Comparison of ENCODE assay signal across 22 cellular contexts in genomic region chr3:99852851-99853250, GRCh38.
"Had no signal": no experiment of that assay in that cellular context is flagged by ENCODE, and none has a peak within 500 bp of the region (broad histone marks: within the 10 kb centered on the region; RNA-seq: fewer than 3 reads in every experiment).

No MANE protein-coding gene starts in this region.

- H3K36me3 ChIP-seq: neural progenitor cell had no signal

- H3K9ac ChIP-seq: neural progenitor cell had no signal

- H3K4me3 Mint-ChIP-seq: activated B cell treated with CpG ODN at 0.5 μM for 24 hours; activated CD4-positive, alpha-beta T cell treated with anti-CD3 and anti-CD28 coated beads for 36 hours; activated naive CD4-positive, alpha-beta T cell treated with anti-CD3 and anti-CD28 coated beads for 36 hours; activated naive CD8-positive, alpha-beta T cell treated with anti-CD3 and anti-CD28 coated beads, Interleukin-2, amount 10 ng/mL, durations not matched to agents 7 days and 5 days; activated T-cell treated with anti-CD3 and anti-CD28 coated beads, Interleukin-2, amount 50 U/mL, for 72 hours; immature natural killer cell; naive thymus-derived CD8-positive, alpha-beta T cell; neural progenitor cell had no signal

- H3K4me2 ChIP-seq: neural progenitor cell had no signal

- H3K4me1 ChIP-seq: foreskin keratinocyte, upper lobe of right lung had no signal

- DNase-seq: activated B cell treated with CpG ODN at 0.5 μM for 24 hours; activated CD4-positive, alpha-beta T cell treated with anti-CD3 and anti-CD28 coated beads for 36 hours; activated CD4-positive, alpha-beta T cell treated with anti-CD3 and anti-CD28 coated beads, Interleukin-2, amount 50 U/mL, for 4 hours; activated effector memory CD4-positive, alpha-beta T cell treated with Interleukin-2 at 50 U/mL for 16 hours; activated naive CD4-positive, alpha-beta T cell treated with anti-CD3 and anti-CD28 coated beads for 36 hours; activated naive CD8-positive, alpha-beta T cell treated with anti-CD3 and anti-CD28 coated beads, Interleukin-2, amount 10 ng/mL, durations not matched to agents 7 days and 5 days; activated T-cell treated with anti-CD3 and anti-CD28 coated beads, Interleukin-2, amount 50 U/mL, for 72 hours; amniotic stem cell; cerebellar nuclear complex; cortex of kidney; foreskin keratinocyte; immature natural killer cell; kidney glomerular epithelial cell; left ventricle myocardium inferior; naive thymus-derived CD8-positive, alpha-beta T cell; retina; stimulated activated CD4-positive, alpha-beta T cell treated with anti-CD3 and anti-CD28 coated beads, Interleukin-4, amount 100 ng/mL, for 24 hours; stimulated activated naive CD8-positive, alpha-beta T cell treated with anti-CD3 and anti-CD28 coated beads, Interleukin-15, Interleukin-2, amounts not matched to agents 100 U/mL and 50 U/mL, for 24 hours; T-helper 1 cell; upper lobe of right lung had no signal

- H3K27ac Mint-ChIP-seq: activated B cell treated with CpG ODN at 0.5 μM for 24 hours; activated CD4-positive, alpha-beta T cell treated with anti-CD3 and anti-CD28 coated beads for 36 hours; activated naive CD4-positive, alpha-beta T cell treated with anti-CD3 and anti-CD28 coated beads for 36 hours; activated naive CD8-positive, alpha-beta T cell treated with anti-CD3 and anti-CD28 coated beads, Interleukin-2, amount 10 ng/mL, durations not matched to agents 7 days and 5 days; activated T-cell treated with anti-CD3 and anti-CD28 coated beads, Interleukin-2, amount 50 U/mL, for 72 hours; immature natural killer cell; naive thymus-derived CD8-positive, alpha-beta T cell; neural progenitor cell had no signal

- H3K9me3 ChIP-seq: upper lobe of right lung had no signal

- H3K27ac ChIP-seq: epithelial cell of prostate, foreskin keratinocyte, left ventricle myocardium inferior, neural progenitor cell, upper lobe of right lung had no signal

- H2AFZ ChIP-seq: neural progenitor cell had no signal

- H3K4me1 Mint-ChIP-seq: immature natural killer cell, neural progenitor cell had no signal

- H3K27me3 Mint-ChIP-seq: activated B cell treated with CpG ODN at 0.5 μM for 24 hours; activated CD4-positive, alpha-beta T cell treated with anti-CD3 and anti-CD28 coated beads for 36 hours; activated naive CD8-positive, alpha-beta T cell treated with anti-CD3 and anti-CD28 coated beads, Interleukin-2, amount 10 ng/mL, durations not matched to agents 7 days and 5 days; naive thymus-derived CD8-positive, alpha-beta T cell had no signal

- ATAC-seq: activated CD4-positive, alpha-beta T cell treated with anti-CD3 and anti-CD28 coated beads for 36 hours; activated T-cell treated with anti-CD3 and anti-CD28 coated beads, Interleukin-2, amount 50 U/mL, for 72 hours; foreskin keratinocyte; naive thymus-derived CD8-positive, alpha-beta T cell; stimulated activated naive CD8-positive, alpha-beta T cell treated with anti-CD3 and anti-CD28 coated beads, Interleukin-15, Interleukin-2, amounts not matched to agents 100 U/mL and 50 U/mL, for 24 hours; upper lobe of right lung had no signal

- H3K27me3 ChIP-seq: foreskin keratinocyte, neural progenitor cell, upper lobe of right lung had no signal

- H3K9me3 Mint-ChIP-seq: activated B cell treated with CpG ODN at 0.5 μM for 24 hours; activated naive CD4-positive, alpha-beta T cell treated with anti-CD3 and anti-CD28 coated beads for 36 hours; activated naive CD8-positive, alpha-beta T cell treated with anti-CD3 and anti-CD28 coated beads, Interleukin-2, amount 10 ng/mL, durations not matched to agents 7 days and 5 days; activated T-cell treated with anti-CD3 and anti-CD28 coated beads, Interleukin-2, amount 50 U/mL, for 72 hours; immature natural killer cell; naive thymus-derived CD8-positive, alpha-beta T cell; neural progenitor cell had no signal

- H3K36me3 Mint-ChIP-seq: immature natural killer cell, neural progenitor cell had no signal

- H3K4me3 ChIP-seq: left ventricle myocardium inferior, neural progenitor cell, upper lobe of right lung had no signal
